13 cellular contexts compared by ENCODE assay signal in the genomic region with DNA sequence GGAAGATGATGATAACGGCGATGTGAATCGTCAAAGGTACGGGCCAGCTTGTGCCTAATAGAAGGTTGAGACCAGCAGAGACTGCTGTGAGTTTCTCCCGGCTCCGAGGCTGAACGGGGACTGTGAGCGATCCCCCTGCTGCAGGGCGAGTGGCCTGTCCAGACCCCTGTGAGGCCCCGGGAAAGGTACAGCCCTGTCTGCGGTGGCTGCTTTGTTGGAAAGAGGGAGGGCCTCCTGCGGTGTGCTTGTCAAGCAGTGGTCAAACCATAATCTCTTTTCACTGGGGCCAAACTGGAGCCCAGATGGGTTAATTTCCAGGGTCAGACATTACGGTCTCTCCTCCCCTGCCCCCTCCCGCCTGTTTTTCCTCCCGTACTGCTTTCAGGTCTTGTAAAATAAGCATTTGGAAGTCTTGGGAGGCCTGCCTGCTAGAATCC. TPM values are rescaled to one million over a fixed set of nuclear protein-coding genes. Genes with fewer than 3 reads are reported as not detected.
DNase-seq lines count a peak whose midpoint lies in the region; ATAC-seq and TF ChIP-seq lines count a peak whose summit lies in the region.
"Had no signal": no experiment of that assay in that cellular context is flagged by ENCODE, and none has a peak within 500 bp of the region (broad histone marks: within the 10 kb centered on the region; RNA-seq: fewer than 3 reads in every experiment).

No MANE protein-coding gene starts in this region.

- no peaks in the 10 kb centered on the region for H3K9me3 Mint-ChIP-seq in neural crest cell
- no peaks in the 10 kb centered on the region for H3K9me3 Mint-ChIP-seq in activated T-helper 1 cell treated with anti-CD3 and anti-CD28 coated beads, Interleukin-12 subunit alpha, Interleukin-12 subunit beta, Interleukin-2, Interleukin-4 antibody, amounts not matched to agents 30 ng/mL and 10 ng/mL and 1 ng/mL, durations not matched to agents 14 hours and 24 hours and 36 hours

- peaks cover 18% of the 10 kb centered on the region for H3K4me1 Mint-ChIP-seq in neural crest cell
- H3K4me1 Mint-ChIP-seq in activated T-helper 1 cell treated with anti-CD3 and anti-CD28 coated beads, Interleukin-12 subunit alpha, Interleukin-12 subunit beta, Interleukin-2, Interleukin-4 antibody, amounts not matched to agents 30 ng/mL and 10 ng/mL and 1 ng/mL, durations not matched to agents 14 hours and 24 hours and 36 hours (ENCODE audit: low read depth): peaks cover 12% of the 10 kb centered on the region

- POLR2A ChIA-PET in AG04450 (lab: Yijun Ruan, JAX): interaction anchor here (0.6 to 1.6 kb wide), 4 partner anchors 27 to 239 kb away, joined by 3 to 10 read pairs (median 5); no protein-coding TSS in a partner anchor

- peaks cover 7% of the 10 kb centered on the region; the same call in 1 of the 2 replicates for H3K9me3 ChIP-seq in AG04450 (ENCODE audit: control insufficient read depth, insufficient read depth, low read length)
- no peaks in the 10 kb centered on the region; the same call in 1 of the 2 replicates for H3K9me3 ChIP-seq in NT2/D1 (ENCODE audit: insufficient read depth, low read length)
- H3K9me3 ChIP-seq in esophagus muscularis mucosa: no peaks in the 10 kb centered on the region

- peaks cover 5% of the 10 kb centered on the region for H3K36me3 Mint-ChIP-seq in neural crest cell (ENCODE audit: low read depth)
- H3K36me3 Mint-ChIP-seq in activated T-helper 1 cell treated with anti-CD3 and anti-CD28 coated beads, Interleukin-12 subunit alpha, Interleukin-12 subunit beta, Interleukin-2, Interleukin-4 antibody, amounts not matched to agents 30 ng/mL and 10 ng/mL and 1 ng/mL, durations not matched to agents 14 hours and 24 hours and 36 hours (ENCODE audit: low read depth): no peaks in the 10 kb centered on the region
- H3K36me3 Mint-ChIP-seq: IgD-negative memory B cell had no signal

- H3K4me3 Mint-ChIP-seq in neural crest cell: no peak overlapping the region
- H3K4me3 Mint-ChIP-seq in activated T-helper 1 cell treated with anti-CD3 and anti-CD28 coated beads, Interleukin-12 subunit alpha, Interleukin-12 subunit beta, Interleukin-2, Interleukin-4 antibody, amounts not matched to agents 30 ng/mL and 10 ng/mL and 1 ng/mL, durations not matched to agents 14 hours and 24 hours and 36 hours: no peak overlapping the region
- H3K4me3 Mint-ChIP-seq: IgD-negative memory B cell had no signal

- 37% methylated on average over 7 of the region's 15 CpGs for WGBS in esophagus muscularis mucosa

- H3K4me1 ChIP-seq in NT2/D1 (ENCODE audit: insufficient read depth, insufficient read length): peaks cover 7% of the 10 kb centered on the region
- H3K4me1 ChIP-seq in esophagus muscularis mucosa: peaks cover 29 to 79% (median 55%) of the 10 kb centered on the region in 4 donors

- no peak for TF ChIP-seq EP300 in esophagus muscularis mucosa (IDR thresholded peaks at IDR 0.05)

- no peak for TF ChIP-seq POLR2A in esophagus muscularis mucosa (IDR thresholded peaks at IDR 0.05; ENCODE audit: low read depth)

- no peak for DNase-seq in AG04450 (ENCODE audit: low read depth, low spot score)
- no peak for DNase-seq in NT2/D1 (ENCODE audit: low read depth, low spot score)
- no peak for DNase-seq in esophagus muscularis mucosa (ENCODE audit: extremely low spot score)
- DNase-seq in neural crest cell (ENCODE audit: low read depth, low spot score): peak; percentile 56
- no peak for DNase-seq in stimulated activated CD4-positive, alpha-beta T cell treated with anti-CD3 and anti-CD28 coated beads, Interleukin-2, amount 100 ng/mL, for 24 hours
- DNase-seq in NCI-H524 treated with DMSO at 0.1 percent for 48 hours (lab: John Stamatoyannopoulos, UW): no peak
- no peak for DNase-seq in activated T-helper 1 cell treated with anti-CD3 and anti-CD28 coated beads, Interleukin-12 subunit alpha, Interleukin-12 subunit beta, Interleukin-2, Interleukin-4 antibody, amounts not matched to agents 30 ng/mL and 10 ng/mL and 1 ng/mL, durations not matched to agents 14 hours and 24 hours and 36 hours (ENCODE audit: low spot score)
- DNase-seq: activated gamma-delta T cell; nucleus accumbens; stimulated activated CD8-positive, alpha-beta memory T cell treated with anti-CD3 and anti-CD28 coated beads, Interleukin-4, amount 100 ng/mL, for 48 hours had no signal

- H3K27ac Mint-ChIP-seq in neural crest cell (ENCODE audit: unreplicated experiment): no peak overlapping the region
- no peak overlapping the region for H3K27ac Mint-ChIP-seq in activated T-helper 1 cell treated with anti-CD3 and anti-CD28 coated beads, Interleukin-12 subunit alpha, Interleukin-12 subunit beta, Interleukin-2, Interleukin-4 antibody, amounts not matched to agents 30 ng/mL and 10 ng/mL and 1 ng/mL, durations not matched to agents 14 hours and 24 hours and 36 hours
- H3K27ac Mint-ChIP-seq: IgD-negative memory B cell had no signal

- peak overlapping the region; percentile 97 for H3K9ac ChIP-seq in NT2/D1 (ENCODE audit: insufficient read length, low read depth)

- no peaks in the 10 kb centered on the region for H3K27me3 ChIP-seq in AG04450 (ENCODE audit: control insufficient read depth, insufficient read depth, low read length)
- peaks cover 20% of the 10 kb centered on the region for H3K27me3 ChIP-seq in NT2/D1 (ENCODE audit: insufficient read depth, insufficient read length)
- peaks cover 0 to 11% (median 0%) of the 10 kb centered on the region in 4 donors for H3K27me3 ChIP-seq in esophagus muscularis mucosa

- CTCF ChIA-PET in AG04450 (lab: Charles Lee): interaction anchor here (1.9 to 2.4 kb wide), 2 partner anchors 142 to 176 kb away, joined by 21 to 24 read pairs; no protein-coding TSS in a partner anchor

- no peak for ATAC-seq in GM21423 (IDR thresholded peaks at IDR 0.05; ENCODE audit: unreplicated experiment)

- intact Hi-C loops in esophagus muscularis mucosa (cut with DNase I): loop anchor here (5.0 to 10.0 kb wide), 3 partner anchors 121 to 242 kb away; no protein-coding TSS in a partner anchor
- intact Hi-C loops in activated T-helper 1 cell treated with anti-CD3 and anti-CD28 coated beads, Interleukin-12 subunit alpha, Interleukin-12 subunit beta, Interleukin-2, Interleukin-4 antibody, amounts not matched to agents 30 ng/mL and 10 ng/mL and 1 ng/mL, durations not matched to agents 14 hours and 24 hours and 36 hours (cut with micrococcal nuclease): loop anchor here (10.0 kb wide), 1 partner anchor 802 kb away; no protein-coding TSS in a partner anchor

- H3K36me3 ChIP-seq in NT2/D1 (ENCODE audit: insufficient read depth, insufficient read length, low read length) (peaks cover 29% of the 10 kb centered on the region), esophagus muscularis mucosa (no peaks in the 10 kb centered on the region)

- H3K27ac ChIP-seq in AG04450 (ENCODE audit: low read depth, low read length): peak overlapping the region; percentile 84
- H3K27ac ChIP-seq in esophagus muscularis mucosa (replicated peaks in 1 of 4): peak overlapping the region; percentile 96 to 99 (median 98)
- H3K27ac ChIP-seq: C4-2B had no signal

- H3K4me3 ChIP-seq in AG04450 (ENCODE audit: low read depth, low read length) (peak overlapping the region; percentile 88), NT2/D1 (ENCODE audit: insufficient read length, low read depth) (peak overlapping the region; percentile 95), esophagus muscularis mucosa (peak overlapping the region; percentile 70 to 94 (median 80))

- TF ChIP-seq CTCF in AG04450 (IDR thresholded peaks at IDR 0.05; ENCODE audit: low read depth, low read length): no peak
- TF ChIP-seq CTCF in esophagus muscularis mucosa (IDR thresholded peaks at IDR 0.05): no peak
- TF ChIP-seq CTCF in neural crest cell (conservative IDR thresholded peaks at IDR 0.05): no peak

- peaks cover 4% of the 10 kb centered on the region for H3K27me3 Mint-ChIP-seq in neural crest cell (ENCODE audit: low read depth)
- H3K27me3 Mint-ChIP-seq in activated T-helper 1 cell treated with anti-CD3 and anti-CD28 coated beads, Interleukin-12 subunit alpha, Interleukin-12 subunit beta, Interleukin-2, Interleukin-4 antibody, amounts not matched to agents 30 ng/mL and 10 ng/mL and 1 ng/mL, durations not matched to agents 14 hours and 24 hours and 36 hours (ENCODE audit: insufficient read depth): peaks cover 49% of the 10 kb centered on the region

RNA-seq across cellular contexts. Expression of a gene that starts 3.0 kb away (rescaled TPM):
- polyA plus RNA-seq in AG04450 (2011; rRNA removed): 40.6 and 42.9 TPM in 2 replicates
- polyA minus RNA-seq in AG04450 (2011; rRNA and poly(A)+ RNA removed): 58.1 and 58.4 TPM in 2 replicates
- total RNA-seq in esophagus muscularis mucosa: 10 to 100 TPM; 51.5 to 67.7 (median 57.7) TPM
- 89.1 and 91.0 TPM in 2 replicates for total RNA-seq in neural crest cell
- total RNA-seq in activated T-helper 1 cell treated with anti-CD3 and anti-CD28 coated beads, Interleukin-12 subunit alpha, Interleukin-12 subunit beta, Interleukin-2, Interleukin-4 antibody, amounts not matched to agents 30 ng/mL and 10 ng/mL and 1 ng/mL, durations not matched to agents 14 hours and 24 hours and 36 hours: 1.2 and 1.5 TPM in 2 replicates

RNA-seq across cellular contexts. Expression of a gene that starts 36.4 kb away (rescaled TPM):
- polyA plus RNA-seq in AG04450 (2011; rRNA removed): 0.11 and 0.12 TPM in 2 replicates
- polyA minus RNA-seq in AG04450 (2011; rRNA and poly(A)+ RNA removed): not detected in 2 replicates
- total RNA-seq in esophagus muscularis mucosa (under 1 TPM in 1 of 4 donors, not detected in 3; 0.45 TPM), neural crest cell (0.07 and 0.34 TPM in 2 replicates)
- not detected in 2 replicates for total RNA-seq in activated T-helper 1 cell treated with anti-CD3 and anti-CD28 coated beads, Interleukin-12 subunit alpha, Interleukin-12 subunit beta, Interleukin-2, Interleukin-4 antibody, amounts not matched to agents 30 ng/mL and 10 ng/mL and 1 ng/mL, durations not matched to agents 14 hours and 24 hours and 36 hours
- polyA plus RNA-seq: IgD-negative memory B cell had no signal

Comparison
In these comparisons a context has a peak if more than half of its experiments do, and no peak if none do; other contexts are left out.
1. RNA of a gene that starts 3.0 kb away (total RNA-seq): 89.1 to 91.0 TPM in neural crest cell and 51.5 to 67.7 TPM in esophagus muscularis mucosa; 1.2 to 1.5 TPM in activated T-helper 1 cell treated with anti-CD3 and anti-CD28 coated beads, Interleukin-12 subunit alpha, Interleukin-12 subunit beta, Interleukin-2, Interleukin-4 antibody, amounts not matched to agents 30 ng/mL and 10 ng/mL and 1 ng/mL, durations not matched to agents 14 hours and 24 hours and 36 hours; every median in the first group is over 10 times any median in the second.
2. Peak in every context shown above with its lines, with median percentiles within 50 percentile points of each other: H3K4me3 ChIP-seq.